ENCODE assay signal across 17 cellular contexts in genomic region chrX:28851871-28852270, GRCh38.
DNase-seq lines count a peak whose midpoint lies in the region; ATAC-seq and TF ChIP-seq lines count a peak whose summit lies in the region.
"Had no signal": no experiment of that assay in that cellular context is flagged by ENCODE, and none has a peak within 500 bp of the region (broad histone marks: within the 10 kb centered on the region; RNA-seq: fewer than 3 reads in every experiment).

No MANE protein-coding gene starts in this region.

- H3K27ac Mint-ChIP-seq in progenitor cell of endocrine pancreas: peak overlapping the region; percentile 65
- H3K27ac Mint-ChIP-seq: CD8-positive, alpha-beta memory T cell had no signal

- H3K9me3 Mint-ChIP-seq in progenitor cell of endocrine pancreas (ENCODE audit: low read depth): peaks cover 7% of the 10 kb centered on the region

- H3K36me3 Mint-ChIP-seq in progenitor cell of endocrine pancreas (ENCODE audit: insufficient read depth): peaks cover 3% of the 10 kb centered on the region
- H3K36me3 Mint-ChIP-seq: CD8-positive, alpha-beta memory T cell had no signal

- peak; percentile 1 for DNase-seq in HuH-7 (ENCODE audit: low spot score)
- no peak for DNase-seq in caudate nucleus (lab: John Stamatoyannopoulos, UW)
- DNase-seq in left kidney (ENCODE audit: low read depth, low spot score): peak; percentile 2
- DNase-seq in progenitor cell of endocrine pancreas (ENCODE audit: low spot score, unreplicated experiment): no peak
- no peak for DNase-seq in GM13977 (ENCODE audit: low spot score)
- DNase-seq: CD8-positive, alpha-beta memory T cell; DMS53; EL; NCI-H1694 treated with DMSO at 0.1 percent for 48 hours; NCI-H2107; NCI-H510A; SIG-M5 had no signal

- peak overlapping the region; percentile 55 for H3K27ac ChIP-seq in caudate nucleus (ENCODE audit: low read depth, low read length)
- H3K27ac ChIP-seq: A549; BLaER1 treated with 17β-estradiol and CSF1 and Interleukin-3, amounts not matched to agents 10 nM and 100 nM had no signal

- peaks cover 4% of the 10 kb centered on the region for H3K27me3 Mint-ChIP-seq in progenitor cell of endocrine pancreas

- TF ChIP-seq CTCF in progenitor cell of endocrine pancreas (IDR thresholded peaks at IDR 0.05; ENCODE audit: unreplicated experiment) (no peak), GM13977 (IDR thresholded peaks at IDR 0.05; ENCODE audit: extremely low read depth, insufficient read depth, missing control alignments) (no peak)

- H3K4me1 Mint-ChIP-seq in progenitor cell of endocrine pancreas (ENCODE audit: low read depth): peaks cover 22% of the 10 kb centered on the region
- H3K4me1 Mint-ChIP-seq: CD8-positive, alpha-beta memory T cell had no signal

- in situ Hi-C loops in GM13977 (cut with MboI; ENCODE audit: low pct_unique_long_range_greater_than_20kb, low sequenced_read_pairs, unreplicated experiment): no loop called here

- ATAC-seq in HG03442 (IDR thresholded peaks at IDR 0.05; ENCODE audit: unreplicated experiment) (no peak), GM21825 (IDR thresholded peaks at IDR 0.05; ENCODE audit: unreplicated experiment) (no peak)
- ATAC-seq: A549, K562 had no signal

- no peak overlapping the region for H3K4me3 Mint-ChIP-seq in progenitor cell of endocrine pancreas (ENCODE audit: low read depth)
- H3K4me3 Mint-ChIP-seq: CD8-positive, alpha-beta memory T cell had no signal

Comparison
In these comparisons a context has a peak if more than half of its experiments do, and no peak if none do; other contexts are left out.
1. DNase-seq: peak in HuH-7 (single experiment) and left kidney (single experiment); none in caudate nucleus (0 of 61), progenitor cell of endocrine pancreas (single experiment) and GM13977 (single experiment).